In genomic region chr17:76983075-76983411, GRCh38 we compare ENCODE assay signal across 1 cellular context.
TF ChIP-seq lines count a peak whose summit lies in the region.

No MANE protein-coding gene starts in this region.

TF ChIP-seq in GM23338, 12 proteins besides CTCF, POLR2A, EP300 and RAD21 (continued from another document):
- TF ChIP-seq ZNF462 (CRISPR knock-in tag; IDR thresholded peaks at IDR 0.05), result no peak
- TF ChIP-seq NANOG (IDR thresholded peaks at IDR 0.05; ENCODE audit: borderline replicate concordance), result no peak
- TF ChIP-seq EZH2phosphoT487 (IDR thresholded peaks at IDR 0.05; ENCODE audit: unreplicated experiment), result no peak
- TF ChIP-seq ETS1 (IDR thresholded peaks at IDR 0.05), result no peak
- no peak for TF ChIP-seq JUNB (IDR thresholded peaks at IDR 0.05; ENCODE audit: unreplicated experiment)
- no peak for TF ChIP-seq ZNF114 (CRISPR knock-in tag; IDR thresholded peaks at IDR 0.05)
- no peak for TF ChIP-seq ZNF331 (CRISPR knock-in tag; IDR thresholded peaks at IDR 0.05; ENCODE audit: low read depth)
- TF ChIP-seq CREB1 (CRISPR knock-in tag; IDR thresholded peaks at IDR 0.05; ENCODE audit: low read depth), result no peak
- no peak for TF ChIP-seq POLR2AphosphoS5 (IDR thresholded peaks at IDR 0.05; ENCODE audit: low read depth)
